17 cellular contexts compared by ENCODE assay signal in the genomic region with DNA sequence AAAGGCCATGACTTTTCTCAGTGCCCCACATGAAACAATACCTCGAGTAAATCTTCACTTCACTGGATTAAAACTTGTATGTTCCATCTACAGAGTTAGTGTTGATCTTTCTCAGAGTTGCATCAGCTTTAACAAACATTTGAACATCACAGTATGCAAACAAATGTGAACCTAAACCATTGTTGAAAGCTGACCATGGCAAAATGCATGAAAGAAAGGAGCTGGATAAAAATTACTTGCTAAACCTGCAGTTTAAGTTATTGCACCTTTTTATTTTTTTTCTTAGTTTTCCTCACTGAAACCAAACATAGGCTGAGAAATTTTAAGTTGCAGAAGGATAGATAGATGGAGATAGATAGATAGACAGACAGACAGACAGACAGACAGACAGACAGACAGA.
DNase-seq lines count a peak whose midpoint lies in the region; TF ChIP-seq lines count a peak whose summit lies in the region.
"Had no signal": no experiment of that assay in that cellular context is flagged by ENCODE, and none has a peak within 500 bp of the region (broad histone marks: within the 10 kb centered on the region; RNA-seq: fewer than 3 reads in every experiment).

No MANE protein-coding gene starts in this region.

- H3K9me3 ChIP-seq in mammary epithelial cell (replicated peaks; ENCODE audit: insufficient read depth, low read length) (no peaks in the 10 kb centered on the region), SK-N-MC (ENCODE audit: low read depth, low read length) (no peaks in the 10 kb centered on the region), MM.1S (replicated peaks; ENCODE audit: insufficient read depth, low read length) (no peaks in the 10 kb centered on the region)
- H3K9me3 ChIP-seq: HAP-1 had no signal

- H3K27ac ChIP-seq in mammary epithelial cell (ENCODE audit: insufficient read depth, low read depth, low read length) (no peak overlapping the region), SK-N-MC (peak overlapping the region; percentile 84; the same call in 1 of the 2 replicates), MM.1S (ENCODE audit: low read length) (no peak overlapping the region)

- DNase-seq in T47D (ENCODE audit: low read depth in 1 of 2, low spot score in 1 of 2), result peak; percentile 8 to 81
- no peak for DNase-seq in mammary epithelial cell
- no peak for DNase-seq in SK-N-MC (ENCODE audit: low read depth, low spot score)
- DNase-seq in fibroblast of the conjunctiva (ENCODE audit: low read depth), result peak; percentile 78
- no peak for DNase-seq in hippocampal formation (lab: John Stamatoyannopoulos, UW)
- DNase-seq in glomerular visceral epithelial cell (ENCODE audit: extremely low spot score), result no peak
- DNase-seq in MM.1S, result no peak
- no peak for DNase-seq in activated CD8-positive, alpha-beta memory T cell treated with anti-CD3 and anti-CD28 coated beads, Interleukin-2, amount 50 U/mL, for 48 hours
- DNase-seq: activated CD4-positive, CD25-positive, alpha-beta regulatory T cell treated with anti-CD3 and anti-CD28 coated beads, Interleukin-2, amount 50 U/mL, for 72 hours; activated CD8-positive, alpha-beta memory T cell treated with anti-CD3 and anti-CD28 coated beads, Interleukin-2, amount 10 ng/mL, durations not matched to agents 7 days and 5 days; activated gamma-delta T cell treated with Interleukin-2 at 50 U/mL for 16 hours; aorta; cortex of kidney; GDM1; retina; T-helper 2 cell had no signal

- TF ChIP-seq CTCF in mammary epithelial cell (conservative IDR thresholded peaks at IDR 0.05 in 1 of 2, IDR thresholded peaks at IDR 0.05 in 1 of 2; ENCODE audit: extremely low read depth in 1 of 2, insufficient read depth in 1 of 2, low read depth in 1 of 2, low read length in 2 of 2) (no peak), MM.1S (IDR thresholded peaks at IDR 0.05; ENCODE audit: low read length) (no peak)

- H3K9ac ChIP-seq in mammary epithelial cell (ENCODE audit: insufficient read depth, low read length) (no peak overlapping the region), SK-N-MC (ENCODE audit: insufficient read length) (no peak overlapping the region), MM.1S (ENCODE audit: low read length) (no peak overlapping the region)

- H3K4me1 ChIP-seq in mammary epithelial cell (ENCODE audit: insufficient read depth, low read length) (peaks cover 37% of the 10 kb centered on the region), MM.1S (ENCODE audit: low read length) (no peaks in the 10 kb centered on the region)
- H3K4me1 ChIP-seq: HAP-1 had no signal

- H3K27me3 ChIP-seq in mammary epithelial cell (ENCODE audit: insufficient read depth, low read length) (no peaks in the 10 kb centered on the region), MM.1S (replicated peaks; ENCODE audit: insufficient read depth, low read length) (no peaks in the 10 kb centered on the region)

- no peaks in the 10 kb centered on the region for H3K36me3 ChIP-seq in mammary epithelial cell (ENCODE audit: insufficient read depth, low read length)
- no peaks in the 10 kb centered on the region for H3K36me3 ChIP-seq in SK-N-MC (ENCODE audit: insufficient read depth, low read length)
- H3K36me3 ChIP-seq in MM.1S (replicated peaks; ENCODE audit: insufficient read depth, low read length), result no peaks in the 10 kb centered on the region
- H3K36me3 ChIP-seq: HAP-1 had no signal

- intact Hi-C loops in mammary epithelial cell (cut with micrococcal nuclease), result no loop called here

- H4K20me1 ChIP-seq in mammary epithelial cell (ENCODE audit: insufficient read depth, low read length), result no peaks in the 10 kb centered on the region
- H4K20me1 ChIP-seq in MM.1S (ENCODE audit: insufficient read depth, low read length), result no peaks in the 10 kb centered on the region

- dilution Hi-C loops in mammary epithelial cell (cut with HindIII; ENCODE audit: low sequenced_read_pairs), result no loop called here

- WGBS in mammary epithelial cell (ENCODE audit: low coverage, missing lambda C conversion rate), result 100% methylated on average over 1 of the region's 1 CpG

- CTCF ChIA-PET in mammary epithelial cell (lab: Charles Lee; ENCODE audit: low non-redundant PET), result no interaction called here

- in situ Hi-C loops in T47D (cut with HindIII; ENCODE audit: low pct_unique_long_range_greater_than_20kb, low sequenced_read_pairs), result no loop called here
- in situ Hi-C loops in mammary epithelial cell (cut with MboI; ENCODE audit: low sequenced_read_pairs in 2 of 2), result no loop called here

- no peaks in the 10 kb centered on the region for H3F3A ChIP-seq in MM.1S (ENCODE audit: insufficient read depth, low read length)

- H3K4me2 ChIP-seq in mammary epithelial cell (ENCODE audit: insufficient read depth, low read depth, low read length) (no peak overlapping the region), MM.1S (ENCODE audit: low read depth, low read length) (no peak overlapping the region)

- H3K4me3 ChIP-seq in mammary epithelial cell (replicated peaks in 1 of 3; ENCODE audit: insufficient read depth in 1 of 3, low read depth in 2 of 3, low read length in 3 of 3) (no peak overlapping the region), SK-N-MC (no peak overlapping the region), MM.1S (ENCODE audit: low read length) (no peak overlapping the region)
- H3K4me3 ChIP-seq: HAP-1 had no signal

- H3K79me2 ChIP-seq in mammary epithelial cell (ENCODE audit: insufficient read depth, low read length) (no peaks in the 10 kb centered on the region), MM.1S (ENCODE audit: low read length) (no peaks in the 10 kb centered on the region)

- H3K9me2 ChIP-seq in MM.1S (replicated peaks; ENCODE audit: insufficient read depth, low read length), result no peaks in the 10 kb centered on the region

- H2AFZ ChIP-seq in mammary epithelial cell (ENCODE audit: low read depth, low read length) (no peak overlapping the region), MM.1S (ENCODE audit: low read length) (no peak overlapping the region)

- BruUV-seq in mammary epithelial cell (replicated peaks; lab: Mats Ljungman, UMichigan), result no TSS peak

Comparison
In these comparisons a context has a peak if more than half of its experiments do, and no peak if none do; other contexts are left out.
1. DNase-seq: peak in T47D (2 of 2) and fibroblast of the conjunctiva (single experiment); none in mammary epithelial cell (single experiment), SK-N-MC (single experiment), hippocampal formation (0 of 2), glomerular visceral epithelial cell (single experiment), MM.1S (single experiment) and activated CD8-positive, alpha-beta memory T cell treated with anti-CD3 and anti-CD28 coated beads, Interleukin-2, amount 50 U/mL, for 48 hours (single experiment).